Comparison of ENCODE assay signal across 12 cellular contexts in the genomic region with DNA sequence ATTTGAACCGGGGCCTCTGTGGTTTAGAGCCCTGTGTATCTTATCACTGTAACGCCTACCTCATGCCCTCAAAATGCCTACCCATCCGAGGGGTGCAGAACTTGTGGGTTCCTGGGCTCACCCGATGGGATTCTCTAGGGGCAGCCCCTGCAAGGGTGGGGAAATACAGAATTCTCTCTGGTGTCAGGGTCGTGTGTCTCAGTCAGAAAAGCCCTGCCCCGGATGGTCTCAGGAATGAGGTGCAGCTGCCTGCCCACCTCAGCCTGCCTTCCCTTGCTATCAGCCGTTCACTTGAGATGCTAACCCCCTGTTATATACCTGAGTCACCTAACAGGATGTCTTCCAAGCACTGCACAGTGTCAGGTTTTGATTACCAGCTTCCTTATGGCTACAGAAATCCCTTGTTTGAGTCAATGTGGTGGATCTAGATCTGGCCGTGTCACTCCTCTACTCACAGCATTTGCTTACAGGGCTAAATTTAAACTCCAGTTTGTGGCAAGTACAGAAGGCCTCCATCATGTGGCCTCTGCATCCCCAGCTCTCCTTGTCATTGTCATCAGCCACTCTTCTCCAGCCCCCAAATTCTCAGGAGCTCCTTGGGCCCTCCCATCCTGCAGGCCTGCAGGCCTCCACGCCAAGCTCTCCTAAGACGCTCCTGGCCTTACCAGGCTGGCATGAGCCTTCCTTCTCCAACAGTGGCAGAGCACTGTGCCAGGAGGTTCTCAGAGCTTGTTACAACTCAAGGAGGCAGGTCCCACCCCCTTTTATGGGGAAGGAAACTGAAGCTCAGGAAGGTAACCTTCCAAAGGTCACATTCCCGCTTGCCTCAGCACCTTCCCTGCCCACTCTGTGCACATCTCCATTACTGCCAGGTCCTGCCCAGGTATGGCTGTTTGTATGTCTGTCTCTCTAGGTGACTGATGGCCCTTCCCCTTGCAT. TPM values are rescaled to one million over a fixed set of nuclear protein-coding genes. Genes with fewer than 3 reads are reported as not detected.
DNase-seq lines count a peak whose midpoint lies in the region; ATAC-seq and TF ChIP-seq lines count a peak whose summit lies in the region.
"Had no signal": no experiment of that assay in that cellular context is flagged by ENCODE, and none has a peak within 500 bp of the region (broad histone marks: within the 10 kb centered on the region; RNA-seq: fewer than 3 reads in every experiment).

No MANE protein-coding gene starts in this region.

- no peak overlapping the region for H3K4ac ChIP-seq in neuronal stem cell (ENCODE audit: low read length)

- H3K27ac ChIP-seq in neuronal stem cell (replicated peaks; ENCODE audit: low read length) = no peak overlapping the region
- H3K27ac ChIP-seq: neutrophil had no signal

- no CpG with 5 or more reads among the region's 11 CpGs for WGBS in neuronal stem cell (ENCODE audit: extremely low coverage in 2 of 2, insufficient read length in 2 of 2, insufficient replicate concordance in 1 of 2), 2 donors

- no peak overlapping the region for H2BK120ac ChIP-seq in neuronal stem cell (ENCODE audit: low read depth, low read length)

- no peak overlapping the region for H4K8ac ChIP-seq in neuronal stem cell (ENCODE audit: low read depth, low read length)

- H3K23ac ChIP-seq in neuronal stem cell (ENCODE audit: low read depth, low read length, poor library complexity) = no peak overlapping the region

- no peak overlapping the region for H4K91ac ChIP-seq in neuronal stem cell (ENCODE audit: low read depth, low read length, poor library complexity)

- H3K27me3 Mint-ChIP-seq in brain = peaks cover 5% of the 10 kb centered on the region

- no peaks in the 10 kb centered on the region for H3K36me3 Mint-ChIP-seq in brain

- H2AK5ac ChIP-seq in neuronal stem cell (ENCODE audit: low read depth, low read length) = peak overlapping the region; percentile 49

- H3K4me1 ChIP-seq in neuronal stem cell (ENCODE audit: control insufficient read depth in 2 of 2, insufficient read depth in 1 of 2, low read depth in 1 of 2, low read length in 2 of 2) = peaks cover 0 to 8% of the 10 kb centered on the region in 2 donors

- ATAC-seq in activated CD4-positive, CD25-positive, alpha-beta regulatory T cell treated with anti-CD3 and anti-CD28 coated beads, Interleukin-2, amount 50 U/mL, for 24 hours = peak; percentile 7 to 51
- peak; percentile 43 for ATAC-seq in HG02870 (IDR thresholded peaks at IDR 0.05; ENCODE audit: unreplicated experiment)
- no peak for ATAC-seq in HG02571 (IDR thresholded peaks at IDR 0.05; ENCODE audit: unreplicated experiment)

- H3K4me3 ChIP-seq in neuronal stem cell (ENCODE audit: low read length in 2 of 2) = no peak overlapping the region

- H3K4me3 Mint-ChIP-seq in brain = no peak overlapping the region

- H3K9me3 ChIP-seq in neuronal stem cell (replicated peaks in 1 of 2; ENCODE audit: control insufficient read depth in 2 of 2, insufficient read depth in 1 of 2, low read depth in 1 of 2, low read length in 2 of 2) = no peaks in the 10 kb centered on the region
- H3K9me3 ChIP-seq: neutrophil had no signal

- H2AFZ ChIP-seq in neuronal stem cell (ENCODE audit: low read length) = no peak overlapping the region

- H2BK5ac ChIP-seq in neuronal stem cell (ENCODE audit: low read length) = no peak overlapping the region

- H3K14ac ChIP-seq in neuronal stem cell (ENCODE audit: low read length) = no peak overlapping the region

- H3K4me1 Mint-ChIP-seq in brain = peaks cover 30% of the 10 kb centered on the region

- no peak overlapping the region for H3K9ac ChIP-seq in neuronal stem cell (ENCODE audit: low read depth, low read length, poor library complexity)

- H3K4me2 ChIP-seq in neuronal stem cell (ENCODE audit: insufficient read depth, low read length, poor library complexity, severe bottlenecking) = no peak overlapping the region

- no peak overlapping the region for H2BK12ac ChIP-seq in neuronal stem cell (ENCODE audit: low read length)

- TF ChIP-seq CTCF in brain (conservative IDR thresholded peaks at IDR 0.05) = no peak
- TF ChIP-seq CTCF in GM10266 (IDR thresholded peaks at IDR 0.05; ENCODE audit: control insufficient read depth, insufficient read depth, low read depth, missing control alignments) = no peak

- H2BK15ac ChIP-seq in neuronal stem cell (ENCODE audit: low read length) = peak overlapping the region; percentile 3

- H3K36me3 ChIP-seq in neuronal stem cell (replicated peaks in 1 of 2; ENCODE audit: control insufficient read depth in 2 of 2, insufficient read depth in 2 of 2, low read length in 2 of 2) = no peaks in the 10 kb centered on the region
- H3K36me3 ChIP-seq: neutrophil had no signal

- peak overlapping the region in 3 of 5 experiments; percentile 25 to 84 (median 33) for H3K27ac Mint-ChIP-seq in brain

- H3K27me3 ChIP-seq in neuronal stem cell (ENCODE audit: control insufficient read depth in 3 of 3, insufficient read depth in 3 of 3, low read depth in 1 of 3, low read length in 3 of 3) = peaks cover 0 to 9% (median 0%) of the 10 kb centered on the region in 3 experiments
- H3K27me3 ChIP-seq: neutrophil had no signal

- peaks cover 0 to 4% (median 0%) of the 10 kb centered on the region in 5 experiments for H3K9me3 Mint-ChIP-seq in brain

- DNase-seq in activated CD4-positive, CD25-positive, alpha-beta regulatory T cell (lab: John Stamatoyannopoulos, UW) = no peak
- no peak for DNase-seq in neuronal stem cell (ENCODE audit: low spot score)
- DNase-seq in activated effector memory CD4-positive, alpha-beta T cell treated with anti-CD3 and anti-CD28 coated beads, Interleukin-2, amount 50 U/mL, for 16 hours = no peak
- DNase-seq in GM10266 (ENCODE audit: extremely low spot score) = no peak
- DNase-seq: 8988T; central memory CD4-positive, alpha-beta T cell; NCI-H1436 treated with DMSO at 0.1 percent for 48 hours had no signal

- H3K79me1 ChIP-seq in neuronal stem cell (ENCODE audit: low read depth, low read length) = no peaks in the 10 kb centered on the region

- peak overlapping the region; percentile 21 for H3K18ac ChIP-seq in neuronal stem cell (ENCODE audit: low read length)

RNA-seq across cellular contexts. Expression of a gene that starts 14.3 kb away (rescaled TPM):
- 3.3 TPM for polyA plus RNA-seq in brain (ENCODE audit: insufficient read depth, low read depth, low replicate concordance)
- polyA plus RNA-seq in neuronal stem cell (2013, experiment 1 of 2) = 9.5 TPM
- 10.4 TPM for polyA plus RNA-seq in neuronal stem cell (2013, experiment 2 of 2)

RNA-seq across cellular contexts. Expression of a gene that starts 16.2 kb away (rescaled TPM):
- polyA plus RNA-seq in brain (ENCODE audit: insufficient read depth, low read depth, low replicate concordance) = 0.59 TPM
- 0.07 TPM for polyA plus RNA-seq in neuronal stem cell (2013, experiment 1 of 2)
- 0.07 TPM for polyA plus RNA-seq in neuronal stem cell (2013, experiment 2 of 2)
